In the genomic region with DNA sequence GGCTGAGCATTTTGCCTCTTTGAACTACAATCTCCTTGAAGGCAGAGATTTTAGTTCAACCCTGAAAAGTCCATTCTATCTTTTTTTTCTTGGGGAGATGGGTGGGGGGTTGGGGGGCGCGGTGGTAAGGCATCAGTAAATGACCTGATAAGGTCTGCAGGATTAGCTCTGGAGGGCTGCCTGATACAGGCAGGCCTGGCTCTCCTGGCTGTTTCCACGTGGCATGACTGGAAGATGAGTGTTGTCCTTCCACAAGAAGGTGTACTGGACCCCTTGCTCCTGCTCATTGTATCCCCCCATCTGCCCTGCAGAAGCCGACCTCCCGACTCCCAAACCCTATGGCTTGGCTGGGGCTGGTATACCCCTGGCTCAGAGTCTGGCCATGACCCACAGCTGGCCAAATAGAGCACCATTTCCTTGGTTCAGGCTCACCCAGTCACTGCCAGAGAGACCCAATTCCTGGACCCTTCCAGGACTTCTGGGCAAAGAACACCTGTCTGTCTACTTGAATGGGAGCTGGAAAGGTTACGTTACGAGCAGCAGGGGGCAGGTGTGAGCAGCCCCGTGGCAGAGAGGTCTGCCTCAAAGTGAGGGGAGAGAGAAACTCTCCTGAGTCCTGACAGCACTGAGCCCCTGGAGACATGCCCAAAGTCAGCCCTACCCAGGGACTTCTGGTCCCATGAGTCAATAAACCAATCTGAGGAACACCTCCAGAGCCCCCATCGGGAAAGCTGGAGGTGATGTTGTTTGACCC, we compare ENCODE assay signal across 8 cellular contexts. TPM values are rescaled to one million over a fixed set of nuclear protein-coding genes. Genes with fewer than 3 reads are reported as not detected.
A peak's percentile ranks its signal among the peaks of the same experiment; 100 is the strongest.
DNase-seq lines count a peak whose midpoint lies in the region; ATAC-seq and TF ChIP-seq lines count a peak whose summit lies in the region.

No MANE protein-coding gene starts in this region.

- H3K4me3 ChIP-seq in left lung: no peak overlapping the region
- H3K4me3 ChIP-seq in uterus: no peak overlapping the region

- TF ChIP-seq CTCF in left lung (IDR thresholded peaks at IDR 0.05) (peak; percentile 33 to 39), uterus (IDR thresholded peaks at IDR 0.05) (peak in 2 of 4 experiments; percentile 13 to 33), RWPE1 (conservative IDR thresholded peaks at IDR 0.05; ENCODE audit: low read depth) (no peak)

- intact Hi-C loops in left lung (cut with DNase I) (no loop called here), uterus (cut with DNase I; ENCODE audit: low total_unique reads) (no loop called here)

- H3K4me1 ChIP-seq in left lung (peaks cover 37 to 77% of the 10 kb centered on the region in 2 donors), uterus (peaks cover 0 to 18% of the 10 kb centered on the region in 2 donors)

- ATAC-seq in left lung: peak; percentile 7
- no peak for ATAC-seq in HG03196 (IDR thresholded peaks at IDR 0.05; ENCODE audit: unreplicated experiment)

- H3K27me3 ChIP-seq in left lung (peaks cover 0 to 2% of the 10 kb centered on the region in 2 donors), uterus (no peaks in the 10 kb centered on the region)

- no peaks in the 10 kb centered on the region for H3K36me3 ChIP-seq in left lung
- H3K36me3 ChIP-seq in uterus: no peaks in the 10 kb centered on the region

- in situ Hi-C loops in SK-MEL-5 (cut with HindIII; ENCODE audit: low pct_unique_long_range_greater_than_20kb, low sequenced_read_pairs): no loop called here

- H3K9me3 ChIP-seq in left lung: no peaks in the 10 kb centered on the region
- H3K9me3 ChIP-seq in uterus: no peaks in the 10 kb centered on the region

- DNase-seq in NCI-H1105 treated with DMSO at 0.1 percent for 48 hours (lab: John Stamatoyannopoulos, UW): peak; percentile 2
- no peak for DNase-seq in NCI-H1105 (lab: John Stamatoyannopoulos, UW)
- peak; percentile 27 for DNase-seq in SK-MEL-5 (ENCODE audit: low read depth, low spot score)
- peak; percentile 63 for DNase-seq in astrocyte of the hippocampus (ENCODE audit: low read depth, low spot score)
- DNase-seq in left lung: no peak
- peak in 1 of 2 donors; percentile 51 for DNase-seq in uterus
- no peak for DNase-seq in RWPE1 (ENCODE audit: low spot score)

- CTCF ChIA-PET in RWPE1 (lab: Yijun Ruan, JAX): interaction anchor here (0.7 kb wide), 1 partner anchor 10 kb away, joined by 3 read pairs; no protein-coding TSS in a partner anchor

- POLR2A ChIA-PET in RWPE1 (lab: Yijun Ruan, JAX; ENCODE audit: low non-redundant PET): no interaction called here

- no peak for TF ChIP-seq POLR2A in uterus (IDR thresholded peaks at IDR 0.05)

- H3K27ac ChIP-seq in left lung (no peak overlapping the region), uterus (peak overlapping the region; percentile 0 to 92), RWPE1 (no peak overlapping the region)

RNA-seq across cellular contexts. Expression of a gene that starts 17.0 kb away (rescaled TPM):
- total RNA-seq in SK-MEL-5 (2014; rRNA removed; shearing (Covaris generic)): not detected in 2 replicates
- not detected in 2 replicates for polyA plus RNA-seq in SK-MEL-5 (2015; cell fraction: cytosol; rRNA removed)
- polyA plus RNA-seq in SK-MEL-5 (2015; cell fraction: nucleus; rRNA removed): not detected in 2 replicates
- total RNA-seq in left lung: 100 to 1,000 TPM in 1 of 2 donors, 10 to 100 TPM in 1; 53.6 to 120 TPM
- total RNA-seq in uterus: 10 to 100 TPM; 12.6 to 82.0 (median 51.5) TPM

RNA-seq across cellular contexts. Expression of a gene that starts 42.8 kb away (rescaled TPM):
- total RNA-seq in SK-MEL-5 (2014; rRNA removed; shearing (Covaris generic)): not detected in 2 replicates
- polyA plus RNA-seq in SK-MEL-5 (2015; cell fraction: cytosol; rRNA removed): not detected in 2 replicates
- not detected in 2 replicates for polyA plus RNA-seq in SK-MEL-5 (2015; cell fraction: nucleus; rRNA removed)
- total RNA-seq in left lung: not detected
- total RNA-seq in uterus: under 1 TPM in 2 of 4 donors, not detected in 2; 0.14 to 0.46 TPM

Comparison
In these comparisons a context has a peak if more than half of its experiments do, and no peak if none do; other contexts are left out.
1. DNase-seq: peak in NCI-H1105 treated with DMSO at 0.1 percent for 48 hours (single experiment), SK-MEL-5 (single experiment) and astrocyte of the hippocampus (single experiment); none in NCI-H1105 (single experiment), left lung (0 of 2) and RWPE1 (single experiment).
2. H3K27ac ChIP-seq: peak in uterus (2 of 2); none in left lung (0 of 2) and RWPE1 (single experiment).
3. RNA of a gene that starts 17.0 kb away (total RNA-seq): 53.6 to 120 TPM in left lung and 12.6 to 82.0 TPM in uterus; not detected in SK-MEL-5; every median in the first group is over 10 times any median in the second.